ENCODE assay signal across 8 cellular contexts in genomic region chr3:51983578-51984268, GRCh38. TPM values are rescaled to one million over a fixed set of nuclear protein-coding genes. Genes with fewer than 3 reads are reported as not detected.
DNase-seq lines count a peak whose midpoint lies in the region; ATAC-seq and TF ChIP-seq lines count a peak whose summit lies in the region.

No MANE protein-coding gene starts in this region.

- H3K36me3 ChIP-seq in ES-I3 (ENCODE audit: insufficient read depth, low read length) = no peaks in the 10 kb centered on the region

- peaks cover 1% of the 10 kb centered on the region for H3K36me3 Mint-ChIP-seq in progenitor cell of endocrine pancreas (ENCODE audit: insufficient read depth)

- peaks cover 5% of the 10 kb centered on the region; the same call in 1 of the 2 replicates for H3K4me1 ChIP-seq in ES-I3 (ENCODE audit: insufficient read depth, low read length)

- H3K4me3 Mint-ChIP-seq in progenitor cell of endocrine pancreas (ENCODE audit: low read depth) = peak overlapping the region; percentile 74

- ATAC-seq in SK-N-SH treated with all-trans-retinoic acid at 6 μM for 48 hours = no peak

- peaks cover 13% of the 10 kb centered on the region for H3K4me1 Mint-ChIP-seq in progenitor cell of endocrine pancreas (ENCODE audit: low read depth)

- H3K4me3 ChIP-seq in fibroblast of mammary gland (ENCODE audit: control insufficient read depth, low read depth, low read length) = peak overlapping the region; percentile 65

- peak overlapping the region; percentile 77 for H3K9ac ChIP-seq in ES-I3 (ENCODE audit: low read depth, low read length)

- DNase-seq in fibroblast of mammary gland (ENCODE audit: low read depth) (no peak), progenitor cell of endocrine pancreas (ENCODE audit: low spot score, unreplicated experiment) (no peak), kidney glomerular epithelial cell (lab: John Stamatoyannopoulos, UW) (no peak), islet precursor cell (no peak), SHP77 (lab: John Stamatoyannopoulos, UW) (no peak), NCI-H774 (lab: John Stamatoyannopoulos, UW) (no peak)

- H3K9me3 Mint-ChIP-seq in progenitor cell of endocrine pancreas (ENCODE audit: low read depth) = no peaks in the 10 kb centered on the region

- no peaks in the 10 kb centered on the region for H3K27me3 Mint-ChIP-seq in progenitor cell of endocrine pancreas

- peak overlapping the region; percentile 94 for H3K27ac Mint-ChIP-seq in progenitor cell of endocrine pancreas

- TF ChIP-seq CTCF in fibroblast of mammary gland (conservative IDR thresholded peaks at IDR 0.05; ENCODE audit: control insufficient read depth, insufficient read depth, low read depth, low read length) (no peak), progenitor cell of endocrine pancreas (IDR thresholded peaks at IDR 0.05; ENCODE audit: unreplicated experiment) (no peak)

- no peaks in the 10 kb centered on the region for H3K9me3 ChIP-seq in ES-I3 (ENCODE audit: control insufficient read depth, insufficient read depth, low read length)

TF ChIP-seq in SK-N-SH treated with all-trans-retinoic acid at 6 μM for 48 hours, 23 proteins besides CTCF, POLR2A, EP300 and RAD21:
- no peak for TF ChIP-seq CSRNP3 (CRISPR knock-in tag; IDR thresholded peaks at IDR 0.05)
- TF ChIP-seq ARNTL (CRISPR knock-in tag; IDR thresholded peaks at IDR 0.05; ENCODE audit: borderline replicate concordance, low read depth) = peak; percentile 33; the same call in 1 of the 2 replicates

RNA-seq across cellular contexts. Expression of gene ACY1, which starts 0.4 kb away (rescaled TPM):
- total RNA-seq in progenitor cell of endocrine pancreas = 38.0 and 43.0 TPM in 2 replicates

RNA-seq across cellular contexts. Expression of gene ABHD14A, which starts 8.9 kb away (rescaled TPM):
- 16.4 and 19.4 TPM in 2 replicates for total RNA-seq in progenitor cell of endocrine pancreas

RNA-seq across cellular contexts. Expression of gene ABHD14B, which starts 9.9 kb away (rescaled TPM):
- total RNA-seq in progenitor cell of endocrine pancreas = 13.7 and 14.4 TPM in 2 replicates

RNA-seq across cellular contexts. Expression of gene RPL29, which starts 12.0 kb away (rescaled TPM):
- total RNA-seq in progenitor cell of endocrine pancreas = 1,205 and 1,236 TPM in 2 replicates

RNA-seq across cellular contexts. Expression of gene PCBP4, which starts 16.5 kb away (rescaled TPM):
- 159 and 160 TPM in 2 replicates for total RNA-seq in progenitor cell of endocrine pancreas
